16 cellular contexts compared by ENCODE assay signal in the genomic region with DNA sequence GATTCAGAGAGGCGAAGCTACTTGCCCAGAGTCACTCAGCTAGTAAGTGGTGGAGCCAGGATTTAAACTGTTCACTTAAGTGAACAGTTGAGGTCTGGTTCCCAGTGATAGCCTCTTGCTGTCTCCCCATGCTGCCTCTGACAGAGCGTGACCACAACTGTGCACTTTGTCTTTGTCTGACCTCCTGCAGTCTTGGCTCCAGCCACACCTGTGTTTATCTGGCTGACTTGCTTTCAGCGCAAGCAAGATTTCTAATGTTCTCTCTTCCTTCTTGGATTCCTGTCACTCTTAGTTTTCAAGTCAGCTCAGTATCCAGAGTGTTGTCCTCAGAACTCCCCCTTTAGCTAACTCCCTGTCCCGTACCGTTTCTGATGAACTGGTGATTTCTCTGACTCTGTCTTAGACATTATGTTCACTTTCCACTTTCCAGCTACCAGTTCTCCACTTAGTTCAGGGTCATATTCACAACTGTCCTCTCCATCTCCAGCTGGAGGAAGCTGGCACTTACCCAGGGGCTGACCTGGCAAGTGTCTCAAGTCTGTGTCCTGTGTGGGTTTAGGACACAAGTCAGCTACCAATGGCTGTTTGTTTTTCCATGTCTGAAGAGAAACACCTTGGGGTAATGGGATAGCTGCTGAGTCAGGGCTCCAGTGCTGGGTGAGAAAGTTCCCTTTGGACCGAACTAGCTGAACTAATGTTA.
DNase-seq lines count a peak whose midpoint lies in the region; ATAC-seq and TF ChIP-seq lines count a peak whose summit lies in the region.
"Had no signal": no experiment of that assay in that cellular context is flagged by ENCODE, and none has a peak within 500 bp of the region (broad histone marks: within the 10 kb centered on the region; RNA-seq: fewer than 3 reads in every experiment).

No MANE protein-coding gene starts in this region.

- peak; percentile 66 for DNase-seq in NCI-H2029 (lab: John Stamatoyannopoulos, UW)
- DNase-seq in prostate gland (ENCODE audit: low spot score), result peak; percentile 37
- no peak for DNase-seq in naive thymus-derived CD8-positive, alpha-beta T cell
- no peak for DNase-seq in HAP-1 (ENCODE audit: low spot score in 2 of 2)
- DNase-seq in type B pancreatic cell (ENCODE audit: extremely low spot score, unreplicated experiment), result no peak
- DNase-seq: DND-41, mesenchymal stem cell, SJCRH30, spleen had no signal

- H3K27ac Mint-ChIP-seq in naive thymus-derived CD8-positive, alpha-beta T cell, result no peak overlapping the region
- no peak overlapping the region for H3K27ac Mint-ChIP-seq in type B pancreatic cell
- H3K27ac Mint-ChIP-seq: activated naive CD4-positive, alpha-beta T cell treated with anti-CD3 and anti-CD28 coated beads, Interleukin-2, amount 50 U/mL, for 72 hours; B cell had no signal

- no peaks in the 10 kb centered on the region for H3K9me3 Mint-ChIP-seq in naive thymus-derived CD8-positive, alpha-beta T cell
- peaks cover 4% of the 10 kb centered on the region for H3K9me3 Mint-ChIP-seq in type B pancreatic cell
- H3K9me3 Mint-ChIP-seq: activated naive CD4-positive, alpha-beta T cell treated with anti-CD3 and anti-CD28 coated beads, Interleukin-2, amount 50 U/mL, for 72 hours had no signal

- intact Hi-C loops in prostate gland (cut with DNase I), result no loop called here

- peaks cover 0 to 2% (median under 1%) of the 10 kb centered on the region in 4 donors for H3K4me1 Mint-ChIP-seq in naive thymus-derived CD8-positive, alpha-beta T cell
- H3K4me1 Mint-ChIP-seq in type B pancreatic cell (ENCODE audit: unreplicated experiment), result peaks cover 5% of the 10 kb centered on the region
- H3K4me1 Mint-ChIP-seq: B cell had no signal

- peak overlapping the region; percentile 49 for H3K4me2 ChIP-seq in DOHH2 (ENCODE audit: low read length)

- peaks cover 1 to 21% (median 5%) of the 10 kb centered on the region in 5 donors for H3K27me3 Mint-ChIP-seq in naive thymus-derived CD8-positive, alpha-beta T cell
- peaks cover 14% of the 10 kb centered on the region for H3K27me3 Mint-ChIP-seq in type B pancreatic cell

- ATAC-seq in esophagus mucosa, result peak; percentile 27
- ATAC-seq in naive thymus-derived CD8-positive, alpha-beta T cell, result no peak
- ATAC-seq in HG03175 (IDR thresholded peaks at IDR 0.05; ENCODE audit: unreplicated experiment), result no peak
- ATAC-seq: activated naive CD4-positive, alpha-beta T cell treated with anti-CD3 and anti-CD28 coated beads, Interleukin-2, amount 50 U/mL, for 72 hours; K562 had no signal

- no peaks in the 10 kb centered on the region for H4K20me1 ChIP-seq in DOHH2 (ENCODE audit: control insufficient read depth, insufficient read depth, low read depth, low read length)

- H3K27ac ChIP-seq in DOHH2 (ENCODE audit: low read depth, low read length), result peak overlapping the region; percentile 35
- no peak overlapping the region for H3K27ac ChIP-seq in prostate gland
- H3K27ac ChIP-seq: cardiac muscle cell, SJCRH30 had no signal

- 68% methylated on average over 6 of the region's 6 CpGs for WGBS in prostate gland

- H3F3A ChIP-seq in DOHH2 (ENCODE audit: control insufficient read depth, insufficient read depth), result no peaks in the 10 kb centered on the region

- H3K36me3 ChIP-seq in DOHH2 (ENCODE audit: control insufficient read depth, low read length) (no peaks in the 10 kb centered on the region), prostate gland (no peaks in the 10 kb centered on the region), HAP-1 (replicated peaks) (no peaks in the 10 kb centered on the region)
- H3K36me3 ChIP-seq: cardiac muscle cell, SJCRH30, spleen had no signal

- TF ChIP-seq CTCF in DOHH2 (IDR thresholded peaks at IDR 0.05; ENCODE audit: low read depth, low read length, poor library complexity, severe bottlenecking) (no peak), prostate gland (IDR thresholded peaks at IDR 0.05) (no peak), type B pancreatic cell (conservative IDR thresholded peaks at IDR 0.05) (no peak)

- in situ Hi-C loops in HAP-1 (cut with MboI; ENCODE audit: low sequenced_read_pairs), result no loop called here

- no peaks in the 10 kb centered on the region for H3K36me3 Mint-ChIP-seq in naive thymus-derived CD8-positive, alpha-beta T cell
- no peaks in the 10 kb centered on the region for H3K36me3 Mint-ChIP-seq in type B pancreatic cell
- H3K36me3 Mint-ChIP-seq: activated naive CD4-positive, alpha-beta T cell treated with anti-CD3 and anti-CD28 coated beads, Interleukin-2, amount 50 U/mL, for 72 hours had no signal

- peak overlapping the region; percentile 9 for H3K4me3 ChIP-seq in DOHH2 (ENCODE audit: low read length)
- no peak overlapping the region for H3K4me3 ChIP-seq in prostate gland
- H3K4me3 ChIP-seq in HAP-1, result no peak overlapping the region
- H3K4me3 ChIP-seq: cardiac muscle cell, K562, SJCRH30, spleen had no signal

- H3K9me3 ChIP-seq in DOHH2 (ENCODE audit: control insufficient read depth, insufficient read depth, low read length) (no peaks in the 10 kb centered on the region), prostate gland (no peaks in the 10 kb centered on the region), HAP-1 (no peaks in the 10 kb centered on the region)
- H3K9me3 ChIP-seq: SJCRH30, spleen had no signal

- H3K27me3 ChIP-seq in DOHH2 (ENCODE audit: control insufficient read depth, low read length) (no peaks in the 10 kb centered on the region), prostate gland (replicated peaks; ENCODE audit: insufficient read depth) (no peaks in the 10 kb centered on the region), HAP-1 (ENCODE audit: low read depth) (no peaks in the 10 kb centered on the region)
- H3K27me3 ChIP-seq: spleen had no signal

- POLR2A ChIA-PET in naive thymus-derived CD8-positive, alpha-beta T cell (lab: Charles Lee), result no interaction called here

- H3K4me1 ChIP-seq in DOHH2 (ENCODE audit: control insufficient read depth, low read length) (peaks cover 40% of the 10 kb centered on the region), prostate gland (replicated peaks) (peaks cover 7% of the 10 kb centered on the region), HAP-1 (no peaks in the 10 kb centered on the region; the same call in 1 of the 2 replicates)
- H3K4me1 ChIP-seq: SJCRH30 had no signal

- no peak for TF ChIP-seq POLR2A in prostate gland (IDR thresholded peaks at IDR 0.05)

- no peaks in the 10 kb centered on the region for H3K79me2 ChIP-seq in DOHH2 (ENCODE audit: control insufficient read depth, low read length)

- no peak overlapping the region for H3K4me3 Mint-ChIP-seq in naive thymus-derived CD8-positive, alpha-beta T cell
- no peak overlapping the region for H3K4me3 Mint-ChIP-seq in type B pancreatic cell
- H3K4me3 Mint-ChIP-seq: B cell had no signal

- H3K9me2 ChIP-seq in DOHH2 (replicated peaks; ENCODE audit: control insufficient read depth, low read length), result no peaks in the 10 kb centered on the region

Comparison
In these comparisons a context has a peak if more than half of its experiments do, and no peak if none do; other contexts are left out.
1. DNase-seq: peak in NCI-H2029 (single experiment) and prostate gland (single experiment); none in naive thymus-derived CD8-positive, alpha-beta T cell (0 of 10), HAP-1 (0 of 2) and type B pancreatic cell (single experiment).